Comparison of ENCODE assay signal across 11 cellular contexts in the genomic region with DNA sequence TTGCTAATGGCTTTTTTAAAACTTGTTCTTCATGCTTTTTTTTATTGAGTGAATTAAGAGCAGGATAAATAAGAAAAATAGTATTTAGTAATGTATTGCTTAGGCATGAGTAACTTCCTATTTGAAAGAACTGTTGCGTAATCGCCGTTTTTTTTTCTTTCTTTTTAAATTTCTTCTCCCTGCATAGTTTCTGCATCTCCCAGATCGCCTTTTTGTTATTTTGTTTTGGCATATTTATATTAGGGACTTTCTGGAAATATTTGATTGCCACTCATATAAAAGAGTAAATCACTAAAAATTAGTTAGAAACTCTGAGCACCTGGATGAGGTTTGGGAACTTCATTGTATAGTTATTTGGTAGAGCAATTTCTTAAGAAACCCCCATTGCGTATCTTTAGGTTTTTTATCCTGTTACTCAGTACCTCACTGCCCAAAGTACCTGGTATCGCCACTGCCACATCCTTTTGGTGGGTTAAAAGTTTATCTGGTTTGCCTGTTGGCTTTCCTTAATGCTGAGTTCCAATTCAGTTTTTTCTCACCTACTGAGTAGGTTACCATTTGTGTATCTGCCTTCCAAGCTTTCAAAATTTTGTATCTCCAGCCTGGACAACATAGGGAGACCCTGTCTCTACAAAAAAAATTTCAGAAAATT. TPM values are rescaled to one million over a fixed set of nuclear protein-coding genes. Genes with fewer than 3 reads are reported as not detected.
DNase-seq lines count a peak whose midpoint lies in the region; ATAC-seq and TF ChIP-seq lines count a peak whose summit lies in the region.
"Had no signal": no experiment of that assay in that cellular context is flagged by ENCODE, and none has a peak within 500 bp of the region (broad histone marks: within the 10 kb centered on the region; RNA-seq: fewer than 3 reads in every experiment).

No MANE protein-coding gene starts in this region.

- peaks cover 37% of the 10 kb centered on the region for H3K4me1 Mint-ChIP-seq in activated T-cell treated with anti-CD3 and anti-CD28 coated beads, Interleukin-2, amount 50 U/mL, for 4 hours (ENCODE audit: low read depth)
- peaks cover 14% of the 10 kb centered on the region for H3K4me1 Mint-ChIP-seq in activated T-helper 17 cell treated with anti-CD3 and anti-CD28 coated beads, Interleukin-2, amount 50 U/mL, for 72 hours

- no peak for DNase-seq in activated T-cell treated with anti-CD3 and anti-CD28 coated beads, Interleukin-2, amount 50 U/mL, for 4 hours
- DNase-seq in activated T-cell treated with anti-CD3 and anti-CD28 coated beads, Interleukin-2, amount 50 U/mL, for 1 hour, result no peak
- peak; percentile 14 for DNase-seq in RWPE1 (ENCODE audit: low spot score)
- peak; percentile 76 for DNase-seq in fibroblast of gingiva (ENCODE audit: low read depth)
- DNase-seq in stromal cell of bone marrow (ENCODE audit: low read depth), result peak; percentile 54
- DNase-seq in NCI-H187 treated with DMSO at 0.1 percent for 48 hours (lab: John Stamatoyannopoulos, UW), result no peak
- DNase-seq: midbrain, NCI-H2029 had no signal

- POLR2A ChIA-PET in RWPE1 (lab: Yijun Ruan, JAX; ENCODE audit: low non-redundant PET), result no interaction called here

- TF ChIP-seq CTCF in RWPE1 (conservative IDR thresholded peaks at IDR 0.05; ENCODE audit: low read depth), result no peak

- peak overlapping the region; percentile 33 for H3K4me3 Mint-ChIP-seq in activated T-cell treated with anti-CD3 and anti-CD28 coated beads, Interleukin-2, amount 50 U/mL, for 4 hours
- no peak overlapping the region for H3K4me3 Mint-ChIP-seq in activated T-helper 17 cell treated with anti-CD3 and anti-CD28 coated beads, Interleukin-2, amount 50 U/mL, for 72 hours

- no peak overlapping the region for H3K27ac Mint-ChIP-seq in activated T-helper 17 cell treated with anti-CD3 and anti-CD28 coated beads, Interleukin-2, amount 50 U/mL, for 72 hours

- CTCF ChIA-PET in RWPE1 (lab: Yijun Ruan, JAX), result no interaction called here

- peaks cover 27% of the 10 kb centered on the region for H3K36me3 Mint-ChIP-seq in activated T-cell treated with anti-CD3 and anti-CD28 coated beads, Interleukin-2, amount 50 U/mL, for 4 hours (ENCODE audit: insufficient read depth)
- peaks cover 26% of the 10 kb centered on the region for H3K36me3 Mint-ChIP-seq in activated T-helper 17 cell treated with anti-CD3 and anti-CD28 coated beads, Interleukin-2, amount 50 U/mL, for 72 hours (ENCODE audit: low read depth)

- H3K27ac ChIP-seq in RWPE1, result peak overlapping the region; percentile 67
- H3K27ac ChIP-seq: C4-2B had no signal

- no peaks in the 10 kb centered on the region for H3K27me3 Mint-ChIP-seq in activated T-cell treated with anti-CD3 and anti-CD28 coated beads, Interleukin-2, amount 50 U/mL, for 4 hours (ENCODE audit: low read depth)
- H3K27me3 Mint-ChIP-seq in activated T-helper 17 cell treated with anti-CD3 and anti-CD28 coated beads, Interleukin-2, amount 50 U/mL, for 72 hours, result no peaks in the 10 kb centered on the region

- peaks cover 16% of the 10 kb centered on the region for H3K9me3 Mint-ChIP-seq in activated T-cell treated with anti-CD3 and anti-CD28 coated beads, Interleukin-2, amount 50 U/mL, for 4 hours
- H3K9me3 Mint-ChIP-seq in activated T-helper 17 cell treated with anti-CD3 and anti-CD28 coated beads, Interleukin-2, amount 50 U/mL, for 72 hours, result peaks cover 9% of the 10 kb centered on the region

- no peak for ATAC-seq in activated T-cell treated with anti-CD3 and anti-CD28 coated beads, Interleukin-2, amount 50 U/mL, for 4 hours
- ATAC-seq in GM21619 (IDR thresholded peaks at IDR 0.05; ENCODE audit: unreplicated experiment), result no peak
- no peak for ATAC-seq in activated T-helper 17 cell treated with anti-CD3 and anti-CD28 coated beads, Interleukin-2, amount 50 U/mL, for 72 hours (replicated peaks)

RNA-seq across cellular contexts. Expression of a gene that starts 36.2 kb away (rescaled TPM):
- total RNA-seq in activated T-cell treated with anti-CD3 and anti-CD28 coated beads, Interleukin-2, amount 50 U/mL, for 4 hours, result 1 to 10 TPM; 2.0 to 4.5 (median 3.8) TPM
- 10 to 100 TPM; 13.9 to 35.1 TPM for total RNA-seq in activated T-helper 17 cell treated with anti-CD3 and anti-CD28 coated beads, Interleukin-2, amount 50 U/mL, for 72 hours

Comparison
In these comparisons a context has a peak if more than half of its experiments do, and no peak if none do; other contexts are left out.
1. DNase-seq: peak in RWPE1 (single experiment), fibroblast of gingiva (single experiment) and stromal cell of bone marrow (single experiment); none in activated T-cell treated with anti-CD3 and anti-CD28 coated beads, Interleukin-2, amount 50 U/mL, for 4 hours (single experiment), activated T-cell treated with anti-CD3 and anti-CD28 coated beads, Interleukin-2, amount 50 U/mL, for 1 hour (single experiment) and NCI-H187 treated with DMSO at 0.1 percent for 48 hours (single experiment).